In the genomic region with DNA sequence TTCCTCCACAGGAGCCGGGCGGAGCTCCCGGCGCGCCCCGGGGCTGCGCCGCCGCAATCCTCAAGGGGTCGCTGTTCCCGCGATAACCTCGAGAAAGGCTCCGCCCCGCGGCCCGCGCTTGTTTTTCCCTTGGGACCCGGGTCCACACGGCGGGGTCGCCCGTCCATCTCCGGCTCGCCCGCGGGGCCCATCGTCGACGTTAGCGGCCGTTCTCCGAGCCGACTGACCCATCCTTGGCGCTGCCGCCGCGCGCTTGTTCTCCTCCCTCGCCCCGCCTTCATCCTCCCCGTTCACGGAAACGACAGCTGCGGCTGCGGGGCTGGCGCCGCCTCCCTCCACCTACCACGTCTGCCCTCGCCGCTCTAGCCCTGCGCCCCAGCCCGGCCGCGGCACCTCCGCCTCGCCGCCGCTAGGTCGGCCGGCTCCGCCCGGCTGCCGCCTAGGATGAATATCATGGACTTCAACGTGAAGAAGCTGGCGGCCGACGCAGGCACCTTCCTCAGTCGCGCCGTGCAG, we compare ENCODE assay signal across 1 cellular context.
TF ChIP-seq lines count a peak whose summit lies in the region.

Gene SH3GLB1 (plus strand): TSS at position 121 of the 516 bp plus-strand sequence. CDS start 324 bp downstream, at position 445.

TF ChIP-seq in HepG2, 621 proteins besides CTCF, POLR2A, EP300 and RAD21 (continued from another document and continues in another):
- no peak; the same call in 1 of the 2 replicates for TF ChIP-seq ZNF142 (CRISPR knock-in tag; IDR thresholded peaks at IDR 0.05)
- TF ChIP-seq, protein P1, sequence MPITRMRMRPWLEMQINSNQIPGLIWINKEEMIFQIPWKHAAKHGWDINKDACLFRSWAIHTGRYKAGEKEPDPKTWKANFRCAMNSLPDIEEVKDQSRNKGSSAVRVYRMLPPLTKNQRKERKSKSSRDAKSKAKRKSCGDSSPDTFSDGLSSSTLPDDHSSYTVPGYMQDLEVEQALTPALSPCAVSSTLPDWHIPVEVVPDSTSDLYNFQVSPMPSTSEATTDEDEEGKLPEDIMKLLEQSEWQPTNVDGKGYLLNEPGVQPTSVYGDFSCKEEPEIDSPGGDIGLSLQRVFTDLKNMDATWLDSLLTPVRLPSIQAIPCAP (CRISPR knock-in tag; IDR thresholded peaks at IDR 0.05; ENCODE audit: low read depth), result 0 out of 2 replicates have a peak, but pooled peaks have one; percentile 32
- no peak for TF ChIP-seq ZNF20 (CRISPR knock-in tag; IDR thresholded peaks at IDR 0.05)
- TF ChIP-seq ZIK1 (CRISPR knock-in tag; IDR thresholded peaks at IDR 0.05; ENCODE audit: borderline replicate concordance, low read depth), result peak; percentile 25; the same call in 1 of the 2 replicates
- TF ChIP-seq REPIN1 (CRISPR knock-in tag; IDR thresholded peaks at IDR 0.05; ENCODE audit: borderline replicate concordance, low read depth), result peak; percentile 72
- TF ChIP-seq, protein P2, sequence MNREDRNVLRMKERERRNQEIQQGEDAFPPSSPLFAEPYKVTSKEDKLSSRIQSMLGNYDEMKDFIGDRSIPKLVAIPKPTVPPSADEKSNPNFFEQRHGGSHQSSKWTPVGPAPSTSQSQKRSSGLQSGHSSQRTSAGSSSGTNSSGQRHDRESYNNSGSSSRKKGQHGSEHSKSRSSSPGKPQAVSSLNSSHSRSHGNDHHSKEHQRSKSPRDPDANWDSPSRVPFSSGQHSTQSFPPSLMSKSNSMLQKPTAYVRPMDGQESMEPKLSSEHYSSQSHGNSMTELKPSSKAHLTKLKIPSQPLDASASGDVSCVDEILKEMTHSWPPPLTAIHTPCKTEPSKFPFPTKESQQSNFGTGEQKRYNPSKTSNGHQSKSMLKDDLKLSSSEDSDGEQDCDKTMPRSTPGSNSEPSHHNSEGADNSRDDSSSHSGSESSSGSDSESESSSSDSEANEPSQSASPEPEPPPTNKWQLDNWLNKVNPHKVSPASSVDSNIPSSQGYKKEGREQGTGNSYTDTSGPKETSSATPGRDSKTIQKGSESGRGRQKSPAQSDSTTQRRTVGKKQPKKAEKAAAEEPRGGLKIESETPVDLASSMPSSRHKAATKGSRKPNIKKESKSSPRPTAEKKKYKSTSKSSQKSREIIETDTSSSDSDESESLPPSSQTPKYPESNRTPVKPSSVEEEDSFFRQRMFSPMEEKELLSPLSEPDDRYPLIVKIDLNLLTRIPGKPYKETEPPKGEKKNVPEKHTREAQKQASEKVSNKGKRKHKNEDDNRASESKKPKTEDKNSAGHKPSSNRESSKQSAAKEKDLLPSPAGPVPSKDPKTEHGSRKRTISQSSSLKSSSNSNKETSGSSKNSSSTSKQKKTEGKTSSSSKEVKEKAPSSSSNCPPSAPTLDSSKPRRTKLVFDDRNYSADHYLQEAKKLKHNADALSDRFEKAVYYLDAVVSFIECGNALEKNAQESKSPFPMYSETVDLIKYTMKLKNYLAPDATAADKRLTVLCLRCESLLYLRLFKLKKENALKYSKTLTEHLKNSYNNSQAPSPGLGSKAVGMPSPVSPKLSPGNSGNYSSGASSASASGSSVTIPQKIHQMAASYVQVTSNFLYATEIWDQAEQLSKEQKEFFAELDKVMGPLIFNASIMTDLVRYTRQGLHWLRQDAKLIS (CRISPR knock-in tag; IDR thresholded peaks at IDR 0.05), result no peak
- no peak for TF ChIP-seq ATRX (CRISPR knock-in tag; IDR thresholded peaks at IDR 0.05; ENCODE audit: borderline replicate concordance)
- peak; percentile 61 for TF ChIP-seq HNF4A (CRISPR knock-in tag; IDR thresholded peaks at IDR 0.05)
- TF ChIP-seq POGK (CRISPR knock-in tag; conservative IDR thresholded peaks at IDR 0.05), result peak; percentile 74; the same call in 1 of the 2 replicates
- TF ChIP-seq ZNF772 (CRISPR knock-in tag; IDR thresholded peaks at IDR 0.05), result no peak
- no peak; the same call in 1 of the 2 replicates for TF ChIP-seq AKAP8 (CRISPR knock-in tag; IDR thresholded peaks at IDR 0.05)
- TF ChIP-seq ZNF124 (CRISPR knock-in tag; IDR thresholded peaks at IDR 0.05), result peak; percentile 69; the same call in 1 of the 2 replicates
- TF ChIP-seq FUBP1 (CRISPR knock-in tag; IDR thresholded peaks at IDR 0.05; ENCODE audit: borderline replicate concordance), result peak; percentile 34; the same call in 1 of the 2 replicates
- TF ChIP-seq KAT2B (IDR thresholded peaks at IDR 0.05; ENCODE audit: borderline replicate concordance, low read depth, low read length), result no peak
- TF ChIP-seq, protein P3, sequence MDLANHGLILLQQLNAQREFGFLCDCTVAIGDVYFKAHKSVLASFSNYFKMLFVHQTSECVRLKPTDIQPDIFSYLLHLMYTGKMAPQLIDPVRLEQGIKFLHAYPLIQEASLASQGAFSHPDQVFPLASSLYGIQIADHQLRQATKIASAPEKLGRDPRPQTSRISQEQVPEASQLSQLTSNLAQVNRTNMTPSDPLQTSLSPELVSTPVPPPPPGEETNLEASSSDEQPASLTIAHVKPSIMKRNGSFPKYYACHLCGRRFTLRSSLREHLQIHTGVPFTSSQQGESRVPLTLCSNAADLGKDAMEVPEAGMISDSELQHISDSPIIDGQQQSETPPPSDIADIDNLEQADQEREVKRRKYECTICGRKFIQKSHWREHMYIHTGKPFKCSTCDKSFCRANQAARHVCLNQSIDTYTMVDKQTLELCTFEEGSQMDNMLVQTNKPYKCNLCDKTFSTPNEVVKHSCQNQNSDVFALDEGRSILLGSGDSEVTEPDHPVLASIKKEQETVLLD (CRISPR knock-in tag; IDR thresholded peaks at IDR 0.05; ENCODE audit: low read depth), result peak; percentile 91
- TF ChIP-seq JUND (CRISPR knock-in tag; IDR thresholded peaks at IDR 0.05), result no peak
- TF ChIP-seq, protein P4, sequence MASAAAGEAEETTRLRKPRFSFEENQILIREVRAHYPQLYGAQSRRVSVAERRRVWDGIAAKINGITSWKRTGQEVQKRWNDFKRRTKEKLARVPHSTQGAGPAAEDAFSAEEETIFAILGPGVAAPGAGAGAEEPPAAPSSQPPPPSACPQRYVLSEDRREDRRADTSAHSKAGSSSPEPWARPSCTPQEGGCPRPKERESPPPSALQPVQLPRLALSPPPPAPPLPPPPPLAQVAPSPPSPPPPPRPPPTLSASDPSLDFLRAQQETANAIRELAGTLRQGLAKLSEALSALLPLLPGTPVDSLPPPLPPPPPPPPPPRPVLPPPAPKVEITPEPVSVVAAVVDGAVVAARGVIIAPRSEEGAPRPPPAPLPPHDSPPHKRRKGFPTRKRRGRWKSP (CRISPR knock-in tag; IDR thresholded peaks at IDR 0.05), result peak; percentile 92; the same call in 1 of the 2 replicates
- TF ChIP-seq MEIS2 (CRISPR knock-in tag; IDR thresholded peaks at IDR 0.05), result peak; percentile 69; the same call in 1 of the 2 replicates
- TF ChIP-seq FIP1L1 (IDR thresholded peaks at IDR 0.05; ENCODE audit: borderline replicate concordance, insufficient read depth, low read depth, low read length), result no peak
- TF ChIP-seq EEA1 (CRISPR knock-in tag; IDR thresholded peaks at IDR 0.05; ENCODE audit: borderline replicate concordance), result peak; percentile 61
- no peak for TF ChIP-seq PRDM4 (CRISPR knock-in tag; IDR thresholded peaks at IDR 0.05; ENCODE audit: borderline replicate concordance)
- peak; percentile 99 for TF ChIP-seq UBTF (CRISPR knock-in tag; IDR thresholded peaks at IDR 0.05)
- peak; percentile 58; the same call in 1 of the 2 replicates for TF ChIP-seq ELF3 (CRISPR knock-in tag; IDR thresholded peaks at IDR 0.05)
- peak; percentile 66; the same call in 1 of the 2 replicates for TF ChIP-seq HDAC1 (CRISPR knock-in tag; IDR thresholded peaks at IDR 0.05)
- TF ChIP-seq IRX3 (CRISPR knock-in tag; IDR thresholded peaks at IDR 0.05; ENCODE audit: borderline replicate concordance, low read depth), result peak; percentile 71; the same call in 1 of the 2 replicates
- no peak for TF ChIP-seq ATAD3A (CRISPR knock-in tag; IDR thresholded peaks at IDR 0.05)
- TF ChIP-seq ZKSCAN8 (CRISPR knock-in tag; IDR thresholded peaks at IDR 0.05; ENCODE audit: borderline replicate concordance), result no peak
